In genomic region chr2:215653344-215654015, GRCh38 we compare ENCODE assay signal across 21 cellular contexts.
A peak's percentile ranks its signal among the peaks of the same experiment; 100 is the strongest.
DNase-seq lines count a peak whose midpoint lies in the region; TF ChIP-seq lines count a peak whose summit lies in the region.
"Had no signal": no experiment of that assay in that cellular context is flagged by ENCODE, and none has a peak within 500 bp of the region (broad histone marks: within the 10 kb centered on the region; RNA-seq: fewer than 3 reads in every experiment).

No MANE protein-coding gene starts in this region.

- no peak for TF ChIP-seq EP300 in SK-N-SH (IDR thresholded peaks at IDR 0.05; ENCODE audit: borderline replicate concordance in 1 of 2, low read depth in 1 of 2, low read length in 1 of 2)

- no peak for TF ChIP-seq RAD21 in SK-N-SH (IDR thresholded peaks at IDR 0.05; ENCODE audit: low read length)

- WGBS in SK-N-SH (ENCODE audit: low lambda C conversion rate) = 62% methylated on average over 3 of the region's 4 CpGs
- WGBS in mesenchymal stem cell = 36% methylated on average over 4 of the region's 4 CpGs

- no peaks in the 10 kb centered on the region for H3K36me3 Mint-ChIP-seq in activated CD4-positive, alpha-beta memory T cell treated with anti-CD3 and anti-CD28 coated beads, Interleukin-2, amount 10 ng/mL, durations not matched to agents 7 days and 5 days (ENCODE audit: low read depth)
- H3K36me3 Mint-ChIP-seq: memory B cell, natural killer cell had no signal

- H4K8ac ChIP-seq in mesenchymal stem cell (ENCODE audit: low read length) = no peak overlapping the region

- H3F3A ChIP-seq in SK-N-SH (replicated peaks; ENCODE audit: insufficient read depth) = peaks cover 26% of the 10 kb centered on the region

- H3K4ac ChIP-seq in mesenchymal stem cell (ENCODE audit: low read depth in 1 of 2, low read length in 2 of 2) = no peak overlapping the region

- no peak overlapping the region for H3K23ac ChIP-seq in mesenchymal stem cell (ENCODE audit: low read length in 2 of 2)

- H2BK12ac ChIP-seq in mesenchymal stem cell (ENCODE audit: low read length in 2 of 2) = no peak overlapping the region

- H3K27me3 Mint-ChIP-seq in activated CD4-positive, alpha-beta memory T cell treated with anti-CD3 and anti-CD28 coated beads, Interleukin-2, amount 10 ng/mL, durations not matched to agents 7 days and 5 days = no peaks in the 10 kb centered on the region
- H3K27me3 Mint-ChIP-seq: progenitor cell of endocrine pancreas had no signal

- H2BK5ac ChIP-seq in mesenchymal stem cell (ENCODE audit: low read depth, low read length, poor library complexity, severe bottlenecking) = no peak overlapping the region

- H3K14ac ChIP-seq in mesenchymal stem cell (ENCODE audit: low read length in 2 of 2) = no peak overlapping the region

- H3K4me3 ChIP-seq in ACC112 (ENCODE audit: low read depth, low read length) (no peak overlapping the region), SK-N-SH (ENCODE audit: low read depth in 2 of 2, low read length in 1 of 2) (no peak overlapping the region), choroid plexus epithelial cell (ENCODE audit: low read depth, low read length) (no peak overlapping the region), mesenchymal stem cell (ENCODE audit: insufficient read depth in 1 of 2, low read depth in 1 of 2, low read length in 2 of 2) (no peak overlapping the region)
- H3K4me3 ChIP-seq: adrenal gland had no signal

- H2BK120ac ChIP-seq in mesenchymal stem cell (ENCODE audit: low read depth, low read length) = no peak overlapping the region

- CTCF ChIA-PET in SK-N-SH (lab: Yijun Ruan, JAX) = interaction anchor here (1.1 to 1.5 kb wide), 2 partner anchors 14 to 18 kb away, joined by 3 to 5 read pairs; no protein-coding TSS in a partner anchor
- CTCF ChIA-PET in activated CD4-positive, alpha-beta memory T cell treated with anti-CD3 and anti-CD28 coated beads, Interleukin-2, amount 10 ng/mL, durations not matched to agents 7 days and 5 days (lab: Charles Lee) = no interaction called here

- H3K79me2 ChIP-seq in ACC112 (ENCODE audit: control insufficient read depth, insufficient read depth, low read length, unreplicated experiment) = no peaks in the 10 kb centered on the region
- no peaks in the 10 kb centered on the region for H3K79me2 ChIP-seq in SK-N-SH (ENCODE audit: insufficient read depth)

- no peak overlapping the region for H4K91ac ChIP-seq in mesenchymal stem cell (ENCODE audit: low read length)

- H3K27ac ChIP-seq in ACC112 (ENCODE audit: low read depth, low read length) = peak overlapping the region; percentile 49; the same call in 1 of the 2 replicates
- H3K27ac ChIP-seq in SK-N-SH (ENCODE audit: low read depth in 2 of 2, low read length in 1 of 2) = peak overlapping the region; percentile 22 to 73; a peak in 3 of 4 replicates
- H3K27ac ChIP-seq in mesenchymal stem cell (ENCODE audit: low read length, poor library complexity, severe bottlenecking) = no peak overlapping the region
- H3K27ac ChIP-seq: adrenal gland, C4-2B had no signal

- no peaks in the 10 kb centered on the region for H3K79me1 ChIP-seq in mesenchymal stem cell (replicated peaks; ENCODE audit: low read length, poor library complexity, severe bottlenecking)

- no peaks in the 10 kb centered on the region for H3K36me3 ChIP-seq in ACC112 (ENCODE audit: insufficient read depth, low read length)
- no peaks in the 10 kb centered on the region for H3K36me3 ChIP-seq in SK-N-SH (replicated peaks in 1 of 2; ENCODE audit: control insufficient read depth in 1 of 2, insufficient read depth in 2 of 2, low read length in 1 of 2)
- peaks cover 0 to 5% of the 10 kb centered on the region in 2 experiments for H3K36me3 ChIP-seq in mesenchymal stem cell (ENCODE audit: control insufficient read depth in 1 of 2, insufficient read depth in 2 of 2, low read depth in 1 of 2, low read length in 2 of 2)
- H3K36me3 ChIP-seq: adrenal gland had no signal

- no peak overlapping the region for H3K4me3 Mint-ChIP-seq in activated CD4-positive, alpha-beta memory T cell treated with anti-CD3 and anti-CD28 coated beads, Interleukin-2, amount 10 ng/mL, durations not matched to agents 7 days and 5 days
- H3K4me3 Mint-ChIP-seq: memory B cell, natural killer cell had no signal

- no peak overlapping the region for H2BK15ac ChIP-seq in mesenchymal stem cell (ENCODE audit: low read depth, poor library complexity, severe bottlenecking)

- H2AFZ ChIP-seq in ACC112 (ENCODE audit: low read length, unreplicated experiment) = no peak overlapping the region
- 0 out of 2 replicates have a peak overlapping the region, but pooled peaks have one; percentile 54 for H2AFZ ChIP-seq in SK-N-SH (ENCODE audit: low read depth)
- H2AFZ ChIP-seq in mesenchymal stem cell (ENCODE audit: low read depth, low read length) = no peak overlapping the region

- DNase-seq in SK-N-SH (no peak), choroid plexus epithelial cell (ENCODE audit: low read depth) (peak; percentile 97), mesenchymal stem cell (peak; percentile 25), NCI-H2196 treated with DMSO at 0.1 percent for 48 hours (lab: John Stamatoyannopoulos, UW; ENCODE audit: unreplicated experiment) (no peak), KG1 (lab: John Stamatoyannopoulos, UW) (no peak), amygdala (lab: John Stamatoyannopoulos, UW) (no peak)
- no peak for DNase-seq in activated CD4-positive, alpha-beta memory T cell treated with anti-CD3 and anti-CD28 coated beads, Interleukin-2, amount 10 ng/mL, durations not matched to agents 7 days and 5 days
- DNase-seq: activated CD4-positive, alpha-beta T cell treated with anti-CD3 and anti-CD28 coated beads for 1 hour; adrenal gland; effector memory CD4-positive, alpha-beta T cell; hypothalamus; kidney; MM.1S; natural killer cell; NCI-H1694; NCI-H82; T-helper 2 cell had no signal

- POLR2A ChIA-PET in SK-N-SH (lab: Yijun Ruan, JAX) = no interaction called here
- POLR2A ChIA-PET in activated CD4-positive, alpha-beta memory T cell treated with anti-CD3 and anti-CD28 coated beads, Interleukin-2, amount 10 ng/mL, durations not matched to agents 7 days and 5 days (lab: Charles Lee) = no interaction called here

- no peak overlapping the region for H2AK5ac ChIP-seq in mesenchymal stem cell (ENCODE audit: low read length, severe bottlenecking)

- no peak overlapping the region for H3K27ac Mint-ChIP-seq in activated CD4-positive, alpha-beta memory T cell treated with anti-CD3 and anti-CD28 coated beads, Interleukin-2, amount 10 ng/mL, durations not matched to agents 7 days and 5 days
- H3K27ac Mint-ChIP-seq: memory B cell, natural killer cell, progenitor cell of endocrine pancreas had no signal

- no peaks in the 10 kb centered on the region for H3K9me2 ChIP-seq in SK-N-SH

- no peak overlapping the region for H3K9ac ChIP-seq in SK-N-SH
- peak overlapping the region; percentile 82 for H3K9ac ChIP-seq in mesenchymal stem cell (ENCODE audit: low read length)

- no peaks in the 10 kb centered on the region for H3K9me3 Mint-ChIP-seq in activated CD4-positive, alpha-beta memory T cell treated with anti-CD3 and anti-CD28 coated beads, Interleukin-2, amount 10 ng/mL, durations not matched to agents 7 days and 5 days
- H3K9me3 Mint-ChIP-seq: natural killer cell had no signal

- H4K20me1 ChIP-seq in SK-N-SH (ENCODE audit: insufficient read depth) = no peaks in the 10 kb centered on the region

- H3K4me2 ChIP-seq in SK-N-SH (peak overlapping the region; percentile 48; the same call in 1 of the 2 replicates), mesenchymal stem cell (ENCODE audit: low read length, poor library complexity, severe bottlenecking) (no peak overlapping the region)

- no peak for TF ChIP-seq CTCF in SK-N-SH (IDR thresholded peaks at IDR 0.05)
- TF ChIP-seq CTCF in choroid plexus epithelial cell (conservative IDR thresholded peaks at IDR 0.05; ENCODE audit: low read depth, low read length) = no peak

- H3K27me3 ChIP-seq in ACC112 (ENCODE audit: insufficient read depth, low read length) (no peaks in the 10 kb centered on the region), SK-N-SH (ENCODE audit: insufficient read depth) (no peaks in the 10 kb centered on the region), mesenchymal stem cell (ENCODE audit: control insufficient read depth in 1 of 2, insufficient read depth in 1 of 2, low read length in 2 of 2) (no peaks in the 10 kb centered on the region)
- H3K27me3 ChIP-seq: adrenal gland had no signal

- H3K9me3 ChIP-seq in SK-N-SH = no peaks in the 10 kb centered on the region
- H3K9me3 ChIP-seq in mesenchymal stem cell (ENCODE audit: control insufficient read depth, low read length) = no peaks in the 10 kb centered on the region
- H3K9me3 ChIP-seq: adrenal gland had no signal

- no peaks in the 10 kb centered on the region for H3K4me1 Mint-ChIP-seq in activated CD4-positive, alpha-beta memory T cell treated with anti-CD3 and anti-CD28 coated beads, Interleukin-2, amount 10 ng/mL, durations not matched to agents 7 days and 5 days
- H3K4me1 Mint-ChIP-seq: memory B cell, natural killer cell had no signal

- H3K4me1 ChIP-seq in ACC112 (ENCODE audit: control insufficient read depth, insufficient read depth, low read length, unreplicated experiment) (peaks cover 46% of the 10 kb centered on the region), SK-N-SH (ENCODE audit: control insufficient read depth in 1 of 2, insufficient read depth in 2 of 2, low read depth in 1 of 2, low read length in 1 of 2) (peaks cover 2 to 16% of the 10 kb centered on the region in 2 experiments; a peak in 3 of 4 replicates), mesenchymal stem cell (ENCODE audit: control insufficient read depth, insufficient read depth, low read depth, low read length) (no peaks in the 10 kb centered on the region)
- H3K4me1 ChIP-seq: adrenal gland had no signal

- no peak overlapping the region for H3K18ac ChIP-seq in mesenchymal stem cell (ENCODE audit: low read depth in 1 of 2, low read length in 2 of 2)

TF ChIP-seq in SK-N-SH, 30 proteins besides CTCF, POLR2A, EP300 and RAD21:
- no peak for TF ChIP-seq TAF1 (IDR thresholded peaks at IDR 0.05; ENCODE audit: borderline replicate concordance, low read depth, low read length)

Comparison
In these comparisons a context has a peak if more than half of its experiments do, and no peak if none do; other contexts are left out.
1. DNase-seq: peak in choroid plexus epithelial cell (single experiment) and mesenchymal stem cell (single experiment); none in SK-N-SH (single experiment), activated CD4-positive, alpha-beta memory T cell treated with anti-CD3 and anti-CD28 coated beads, Interleukin-2, amount 10 ng/mL, durations not matched to agents 7 days and 5 days (single experiment), NCI-H2196 treated with DMSO at 0.1 percent for 48 hours (single experiment), KG1 (single experiment) and amygdala (0 of 56).